In the genomic region with DNA sequence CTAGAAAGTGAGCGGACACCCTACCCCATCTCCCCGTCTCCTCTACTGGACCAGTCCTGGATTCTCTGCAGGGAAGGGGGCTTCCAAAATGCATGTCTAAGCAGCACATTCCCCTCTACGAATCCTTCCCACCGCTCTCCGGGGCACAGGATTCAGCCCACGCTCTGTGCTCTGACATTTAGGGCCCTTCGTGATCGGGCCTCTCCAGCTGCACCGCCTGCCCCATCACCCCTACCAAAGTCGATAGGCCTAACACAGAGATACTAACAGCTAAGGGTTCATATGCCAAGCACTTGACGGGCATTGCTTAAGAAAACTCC, we compare ENCODE assay signal across 2 cellular contexts.
TF ChIP-seq lines count a peak whose summit lies in the region.

No MANE protein-coding gene starts in this region.

TF ChIP-seq in H1, 55 proteins besides CTCF, POLR2A, EP300 and RAD21:
- TF ChIP-seq SUZ12 (IDR thresholded peaks at IDR 0.05; ENCODE audit: low read length) (no peak; the same call in 1 of the 2 replicates), GTF2F1 (IDR thresholded peaks at IDR 0.05; ENCODE audit: borderline replicate concordance, low read depth, low read length) (no peak), CBX8 (IDR thresholded peaks at IDR 0.05; ENCODE audit: borderline replicate concordance, low read depth, low read length) (no peak), JUN (IDR thresholded peaks at IDR 0.05; ENCODE audit: low read depth, low read length) (no peak), SIX5 (IDR thresholded peaks at IDR 0.05; ENCODE audit: low read depth, low read length) (no peak)

TF ChIP-seq in neural cell, 6 proteins besides CTCF, POLR2A, EP300 and RAD21:
- no peak for TF ChIP-seq POLR2AphosphoS5 (IDR thresholded peaks at IDR 0.05)
- no peak for TF ChIP-seq MXI1 (conservative IDR thresholded peaks at IDR 0.05; ENCODE audit: poor library complexity, severe bottlenecking)
- no peak for TF ChIP-seq EZH2 (IDR thresholded peaks at IDR 0.05; ENCODE audit: borderline replicate concordance, insufficient read depth, low read length, poor library complexity, severe bottlenecking)
- no peak for TF ChIP-seq SMC3 (conservative IDR thresholded peaks at IDR 0.05; ENCODE audit: poor library complexity)
- TF ChIP-seq, protein P1, sequence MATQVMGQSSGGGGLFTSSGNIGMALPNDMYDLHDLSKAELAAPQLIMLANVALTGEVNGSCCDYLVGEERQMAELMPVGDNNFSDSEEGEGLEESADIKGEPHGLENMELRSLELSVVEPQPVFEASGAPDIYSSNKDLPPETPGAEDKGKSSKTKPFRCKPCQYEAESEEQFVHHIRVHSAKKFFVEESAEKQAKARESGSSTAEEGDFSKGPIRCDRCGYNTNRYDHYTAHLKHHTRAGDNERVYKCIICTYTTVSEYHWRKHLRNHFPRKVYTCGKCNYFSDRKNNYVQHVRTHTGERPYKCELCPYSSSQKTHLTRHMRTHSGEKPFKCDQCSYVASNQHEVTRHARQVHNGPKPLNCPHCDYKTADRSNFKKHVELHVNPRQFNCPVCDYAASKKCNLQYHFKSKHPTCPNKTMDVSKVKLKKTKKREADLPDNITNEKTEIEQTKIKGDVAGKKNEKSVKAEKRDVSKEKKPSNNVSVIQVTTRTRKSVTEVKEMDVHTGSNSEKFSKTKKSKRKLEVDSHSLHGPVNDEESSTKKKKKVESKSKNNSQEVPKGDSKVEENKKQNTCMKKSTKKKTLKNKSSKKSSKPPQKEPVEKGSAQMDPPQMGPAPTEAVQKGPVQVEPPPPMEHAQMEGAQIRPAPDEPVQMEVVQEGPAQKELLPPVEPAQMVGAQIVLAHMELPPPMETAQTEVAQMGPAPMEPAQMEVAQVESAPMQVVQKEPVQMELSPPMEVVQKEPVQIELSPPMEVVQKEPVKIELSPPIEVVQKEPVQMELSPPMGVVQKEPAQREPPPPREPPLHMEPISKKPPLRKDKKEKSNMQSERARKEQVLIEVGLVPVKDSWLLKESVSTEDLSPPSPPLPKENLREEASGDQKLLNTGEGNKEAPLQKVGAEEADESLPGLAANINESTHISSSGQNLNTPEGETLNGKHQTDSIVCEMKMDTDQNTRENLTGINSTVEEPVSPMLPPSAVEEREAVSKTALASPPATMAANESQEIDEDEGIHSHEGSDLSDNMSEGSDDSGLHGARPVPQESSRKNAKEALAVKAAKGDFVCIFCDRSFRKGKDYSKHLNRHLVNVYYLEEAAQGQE (IDR thresholded peaks at IDR 0.05; ENCODE audit: borderline replicate concordance), result no peak
- no peak for TF ChIP-seq TAF1 (IDR thresholded peaks at IDR 0.05; ENCODE audit: low read depth)
